In genomic region chr5:157994906-157995519, GRCh38 we compare ENCODE assay signal across 8 cellular contexts.
DNase-seq lines count a peak whose midpoint lies in the region; ATAC-seq and TF ChIP-seq lines count a peak whose summit lies in the region.

No MANE protein-coding gene starts in this region.

- no peak overlapping the region for H3K9ac ChIP-seq in BLaER1

- DNase-seq in GM19238 (ENCODE audit: insufficient read length, low spot score), result peak; percentile 40
- peak; percentile 74 for DNase-seq in OCI-LY7 (ENCODE audit: low spot score)
- peak; percentile 37 to 53 for DNase-seq in activated T-cell treated with anti-CD3 and anti-CD28 coated beads, Interleukin-2, amount 50 U/mL, for 72 hours
- peak; percentile 72 for DNase-seq in fibroblast of pulmonary artery (ENCODE audit: low read depth)
- DNase-seq in neural crest cell (ENCODE audit: low read depth, low spot score), result peak; percentile 66
- DNase-seq in tibial nerve (ENCODE audit: low spot score in 2 of 2), result peak; percentile 47 to 73

- intact Hi-C loops in OCI-LY7 (cut with micrococcal nuclease; ENCODE audit: unreplicated experiment), result loop anchor here (1.0 kb wide), 2 partner anchors 177 to 233 kb away; no protein-coding TSS in a partner anchor

- no TSS peak for BruUV-seq in OCI-LY7 (replicated peaks; lab: Mats Ljungman, UMichigan)

- peak; percentile 42 for ATAC-seq in HG03469 (IDR thresholded peaks at IDR 0.05; ENCODE audit: unreplicated experiment)
- ATAC-seq in activated T-cell treated with anti-CD3 and anti-CD28 coated beads, Interleukin-2, amount 50 U/mL, for 72 hours (replicated peaks in 1 of 2), result peak; percentile 81

- H3K9me3 ChIP-seq in BLaER1, result no peaks in the 10 kb centered on the region
- no peaks in the 10 kb centered on the region for H3K9me3 ChIP-seq in OCI-LY7 (ENCODE audit: low read length)
- H3K9me3 ChIP-seq in tibial nerve, result no peaks in the 10 kb centered on the region

- no peaks in the 10 kb centered on the region for H3K36me3 ChIP-seq in BLaER1
- H3K36me3 ChIP-seq in OCI-LY7 (ENCODE audit: insufficient read depth, low read length), result no peaks in the 10 kb centered on the region
- no peaks in the 10 kb centered on the region for H3K36me3 ChIP-seq in tibial nerve

- CTCF ChIA-PET in OCI-LY7 (lab: Charles Lee; ENCODE audit: unreplicated experiment), result interaction anchor here (0.6 kb wide), 1 partner anchor 215 kb away, joined by 3 read pairs; no protein-coding TSS in a partner anchor

- H3K27ac ChIP-seq in BLaER1 (no peak overlapping the region), OCI-LY7 (ENCODE audit: low read depth, low read length, poor library complexity, severe bottlenecking) (no peak overlapping the region), tibial nerve (no peak overlapping the region)

- POLR2A ChIA-PET in OCI-LY7 (lab: Charles Lee), result interaction anchor here (0.6 to 1.1 kb wide), 2 partner anchors 40 to 1137 kb away, joined by 3 to 5 read pairs; no protein-coding TSS in a partner anchor

- peaks cover 16% of the 10 kb centered on the region for H4K20me1 ChIP-seq in BLaER1
- no peaks in the 10 kb centered on the region for H4K20me1 ChIP-seq in OCI-LY7 (ENCODE audit: insufficient read depth, low read length)

- peak overlapping the region; percentile 70 for H3K4me2 ChIP-seq in BLaER1
- no peak overlapping the region for H3K4me2 ChIP-seq in OCI-LY7 (ENCODE audit: low read length)

- peak; percentile 90 for TF ChIP-seq CTCF in OCI-LY7 (conservative IDR thresholded peaks at IDR 0.05; ENCODE audit: low read length)
- peak; percentile 77 for TF ChIP-seq CTCF in fibroblast of pulmonary artery (IDR thresholded peaks at IDR 0.05; ENCODE audit: low read length, missing control alignments)
- TF ChIP-seq CTCF in neural crest cell (conservative IDR thresholded peaks at IDR 0.05), result peak; percentile 74
- TF ChIP-seq CTCF in tibial nerve (IDR thresholded peaks at IDR 0.05), result peak; percentile 55 to 67 (median 59)

- no peaks in the 10 kb centered on the region for H3K9me2 ChIP-seq in OCI-LY7 (ENCODE audit: insufficient read depth, low read length)

- H3K4me3 ChIP-seq in BLaER1, result no peak overlapping the region
- H3K4me3 ChIP-seq in OCI-LY7 (ENCODE audit: low read depth, low read length, poor library complexity, severe bottlenecking), result no peak overlapping the region
- no peak overlapping the region for H3K4me3 ChIP-seq in fibroblast of pulmonary artery (replicated peaks; ENCODE audit: low read depth, low read length)
- H3K4me3 ChIP-seq in tibial nerve, result no peak overlapping the region

- H3K9me3 Mint-ChIP-seq in activated T-cell treated with anti-CD3 and anti-CD28 coated beads, Interleukin-2, amount 50 U/mL, for 72 hours, result no peaks in the 10 kb centered on the region
- no peaks in the 10 kb centered on the region for H3K9me3 Mint-ChIP-seq in neural crest cell

- 18 to 20% methylated on average over 8 of the region's 8 CpGs for WGBS in tibial nerve, 2 donors

- H3K27ac Mint-ChIP-seq in activated T-cell treated with anti-CD3 and anti-CD28 coated beads, Interleukin-2, amount 50 U/mL, for 72 hours, result no peak overlapping the region
- no peak overlapping the region for H3K27ac Mint-ChIP-seq in neural crest cell (ENCODE audit: unreplicated experiment)

- no peaks in the 10 kb centered on the region for H3K36me3 Mint-ChIP-seq in activated T-cell treated with anti-CD3 and anti-CD28 coated beads, Interleukin-2, amount 50 U/mL, for 72 hours (ENCODE audit: insufficient read depth in 2 of 2)
- H3K36me3 Mint-ChIP-seq in neural crest cell (ENCODE audit: low read depth), result no peaks in the 10 kb centered on the region

- H3K4me1 Mint-ChIP-seq in activated T-cell treated with anti-CD3 and anti-CD28 coated beads, Interleukin-2, amount 50 U/mL, for 72 hours (ENCODE audit: low read depth), result peaks cover 16% of the 10 kb centered on the region
- H3K4me1 Mint-ChIP-seq in neural crest cell, result peaks cover 3% of the 10 kb centered on the region

- H3K27me3 Mint-ChIP-seq in activated T-cell treated with anti-CD3 and anti-CD28 coated beads, Interleukin-2, amount 50 U/mL, for 72 hours (ENCODE audit: low read depth), result peaks cover 37% of the 10 kb centered on the region
- peaks cover 3% of the 10 kb centered on the region for H3K27me3 Mint-ChIP-seq in neural crest cell (ENCODE audit: low read depth)

- H3K4me1 ChIP-seq in BLaER1 (peaks cover 19% of the 10 kb centered on the region), OCI-LY7 (ENCODE audit: insufficient read depth, low read length, poor library complexity, severe bottlenecking) (no peaks in the 10 kb centered on the region), tibial nerve (peaks cover 0 to 4% (median 0%) of the 10 kb centered on the region in 4 donors)

- TF ChIP-seq POLR2A in tibial nerve (IDR thresholded peaks at IDR 0.05), result no peak

- peak overlapping the region; percentile 22; the same call in 1 of the 2 replicates for H2AFZ ChIP-seq in OCI-LY7 (ENCODE audit: low read length)

- H3K27me3 ChIP-seq in BLaER1 (peaks cover 14% of the 10 kb centered on the region), tibial nerve (no peaks in the 10 kb centered on the region)

- no peaks in the 10 kb centered on the region for H3K79me2 ChIP-seq in OCI-LY7 (ENCODE audit: insufficient read depth, low read depth, low read length)

- no peak for TF ChIP-seq EP300 in tibial nerve (IDR thresholded peaks at IDR 0.05)

- peak overlapping the region; percentile 36 to 37 for H3K4me3 Mint-ChIP-seq in activated T-cell treated with anti-CD3 and anti-CD28 coated beads, Interleukin-2, amount 50 U/mL, for 72 hours
- H3K4me3 Mint-ChIP-seq in neural crest cell, result no peak overlapping the region
